In the genomic region with DNA sequence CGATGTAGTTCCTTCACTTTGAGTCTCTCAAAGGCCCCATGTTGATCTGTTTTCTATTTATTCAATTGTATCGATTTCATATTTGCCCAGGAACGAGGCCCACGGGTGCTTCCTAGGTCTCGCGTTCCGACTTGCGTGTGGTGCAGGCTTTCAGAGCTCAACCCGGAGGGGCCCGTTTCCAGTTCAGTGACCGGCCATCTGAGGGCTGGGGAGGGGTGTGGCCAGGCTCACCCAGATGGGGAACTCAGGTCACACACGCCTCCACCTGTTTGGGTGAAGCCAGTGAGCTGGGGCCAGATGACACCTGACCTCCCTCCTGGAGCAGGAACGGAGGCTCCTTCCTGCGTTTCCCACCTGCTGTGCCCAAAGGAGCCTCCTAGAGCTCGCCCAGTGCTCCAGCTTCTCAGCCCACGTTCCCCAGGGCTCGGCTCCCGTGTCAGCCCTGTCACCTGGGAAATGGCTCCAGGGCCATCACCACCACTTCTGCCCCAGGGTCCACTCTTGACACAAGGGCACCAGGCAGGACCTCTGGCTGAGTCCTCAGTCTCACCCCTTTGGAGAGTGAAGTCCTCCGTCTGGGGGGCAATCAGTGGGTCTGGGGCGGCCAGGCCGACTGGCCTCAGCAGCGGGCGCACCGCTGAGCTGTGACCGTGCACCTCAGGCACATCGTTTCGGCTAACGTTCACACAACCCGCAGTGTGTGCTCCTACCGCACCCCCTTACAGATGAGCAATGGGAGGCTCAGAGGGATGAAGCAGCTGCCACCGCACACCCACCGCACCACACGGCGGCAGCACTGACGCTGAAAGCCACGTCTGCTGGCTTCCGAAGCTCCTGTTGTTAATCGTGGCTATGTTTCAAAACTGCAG, we compare ENCODE assay signal across 18 cellular contexts. TPM values are rescaled to one million over a fixed set of nuclear protein-coding genes. Genes with fewer than 3 reads are reported as not detected.
"Had no signal": no experiment of that assay in that cellular context is flagged by ENCODE, and none has a peak within 500 bp of the region (broad histone marks: within the 10 kb centered on the region; RNA-seq: fewer than 3 reads in every experiment).

No MANE protein-coding gene starts in this region.

- H3K9me3 Mint-ChIP-seq: activated CD4-positive, alpha-beta T cell treated with anti-CD3 and anti-CD28 coated beads, Interleukin-2, amount 10 ng/mL, durations not matched to agents 7 days and 5 days; activated naive CD4-positive, alpha-beta T cell treated with anti-CD3 and anti-CD28 coated beads, Interleukin-2, amount 10 ng/mL, durations not matched to agents 7 days and 5 days; neural progenitor cell had no signal

- H3K9me3 ChIP-seq: esophagus squamous epithelium, heart right ventricle had no signal

- DNase-seq: activated CD4-positive, alpha-beta T cell treated with anti-CD3 and anti-CD28 coated beads, Interleukin-2, amount 10 ng/mL, durations not matched to agents 7 days and 5 days; activated CD8-positive, alpha-beta T cell treated with anti-CD3 and anti-CD28 coated beads, Interleukin-2, amount 10 ng/mL, durations not matched to agents 7 days and 5 days; activated naive CD4-positive, alpha-beta T cell treated with anti-CD3 and anti-CD28 coated beads, Interleukin-2, amount 10 ng/mL, durations not matched to agents 7 days and 5 days; activated T-cell treated with anti-CD3 and anti-CD28 coated beads, Interleukin-2, amount 50 U/mL, for 24 hours; brain microvascular endothelial cell; cortex of kidney; esophagus squamous epithelium; heart right ventricle; immature natural killer cell; mesendoderm; naive thymus-derived CD4-positive, alpha-beta T cell; stimulated activated naive CD4-positive, alpha-beta T cell; T-helper 1 cell; T1000 had no signal

- H3K36me3 Mint-ChIP-seq: activated naive CD4-positive, alpha-beta T cell treated with anti-CD3 and anti-CD28 coated beads, Interleukin-2, amount 10 ng/mL, durations not matched to agents 7 days and 5 days; neural progenitor cell had no signal

- FAIRE-seq: endothelial cell of umbilical vein, urothelium cell line had no signal

- H3K9ac ChIP-seq: neural progenitor cell, parathyroid adenoma had no signal

- H3K27me3 Mint-ChIP-seq: activated CD4-positive, alpha-beta T cell treated with anti-CD3 and anti-CD28 coated beads, Interleukin-2, amount 10 ng/mL, durations not matched to agents 7 days and 5 days; activated T-cell treated with anti-CD3 and anti-CD28 coated beads, Interleukin-2, amount 50 U/mL, for 24 hours; naive thymus-derived CD4-positive, alpha-beta T cell had no signal

- H3K27me3 ChIP-seq: neural progenitor cell had no signal

- H3K4me1 ChIP-seq: neural progenitor cell had no signal

- H3K36me3 ChIP-seq: brain microvascular endothelial cell, neural progenitor cell had no signal

- H3K4me1 Mint-ChIP-seq: activated CD4-positive, alpha-beta T cell treated with anti-CD3 and anti-CD28 coated beads, Interleukin-2, amount 10 ng/mL, durations not matched to agents 7 days and 5 days; activated naive CD4-positive, alpha-beta T cell treated with anti-CD3 and anti-CD28 coated beads, Interleukin-2, amount 10 ng/mL, durations not matched to agents 7 days and 5 days; immature natural killer cell; naive thymus-derived CD4-positive, alpha-beta T cell had no signal

- H3K27ac Mint-ChIP-seq: activated CD4-positive, alpha-beta T cell treated with anti-CD3 and anti-CD28 coated beads, Interleukin-2, amount 10 ng/mL, durations not matched to agents 7 days and 5 days; activated CD8-positive, alpha-beta T cell treated with anti-CD3 and anti-CD28 coated beads, Interleukin-2, amount 10 ng/mL, durations not matched to agents 7 days and 5 days; activated naive CD4-positive, alpha-beta T cell treated with anti-CD3 and anti-CD28 coated beads, Interleukin-2, amount 10 ng/mL, durations not matched to agents 7 days and 5 days; activated T-cell treated with anti-CD3 and anti-CD28 coated beads, Interleukin-2, amount 50 U/mL, for 24 hours; immature natural killer cell; naive thymus-derived CD4-positive, alpha-beta T cell; neural progenitor cell had no signal

- H3K4me3 ChIP-seq: esophagus squamous epithelium, heart right ventricle, neural progenitor cell had no signal

- H3K79me2 ChIP-seq: parathyroid adenoma had no signal

- H2AFZ ChIP-seq: neural progenitor cell, parathyroid adenoma had no signal

- H3K27ac ChIP-seq: brain microvascular endothelial cell, esophagus squamous epithelium, heart right ventricle, neural progenitor cell, parathyroid adenoma had no signal

- H3K4me2 ChIP-seq: neural progenitor cell had no signal

- H3K4me3 Mint-ChIP-seq: activated CD4-positive, alpha-beta T cell treated with anti-CD3 and anti-CD28 coated beads, Interleukin-2, amount 10 ng/mL, durations not matched to agents 7 days and 5 days; activated CD8-positive, alpha-beta T cell treated with anti-CD3 and anti-CD28 coated beads, Interleukin-2, amount 10 ng/mL, durations not matched to agents 7 days and 5 days; activated naive CD4-positive, alpha-beta T cell treated with anti-CD3 and anti-CD28 coated beads, Interleukin-2, amount 10 ng/mL, durations not matched to agents 7 days and 5 days; activated T-cell treated with anti-CD3 and anti-CD28 coated beads, Interleukin-2, amount 50 U/mL, for 24 hours; immature natural killer cell; naive thymus-derived CD4-positive, alpha-beta T cell had no signal

- ATAC-seq: activated CD8-positive, alpha-beta T cell treated with anti-CD3 and anti-CD28 coated beads, Interleukin-2, amount 10 ng/mL, durations not matched to agents 7 days and 5 days; naive thymus-derived CD4-positive, alpha-beta T cell had no signal

RNA-seq across cellular contexts. Expression of gene FOXF1, which starts 18.0 kb away (rescaled TPM):
- total RNA-seq: activated CD4-positive, alpha-beta T cell treated with anti-CD3 and anti-CD28 coated beads, Interleukin-2, amount 10 ng/mL, durations not matched to agents 7 days and 5 days; activated CD8-positive, alpha-beta T cell treated with anti-CD3 and anti-CD28 coated beads, Interleukin-2, amount 10 ng/mL, durations not matched to agents 7 days and 5 days; naive thymus-derived CD4-positive, alpha-beta T cell had no signal
- polyA plus RNA-seq: immature natural killer cell; naive thymus-derived CD4-positive, alpha-beta T cell had no signal

RNA-seq across cellular contexts. Expression of gene FOXC2, which starts 38.3 kb away (rescaled TPM):
- total RNA-seq: activated CD4-positive, alpha-beta T cell treated with anti-CD3 and anti-CD28 coated beads, Interleukin-2, amount 10 ng/mL, durations not matched to agents 7 days and 5 days; activated CD8-positive, alpha-beta T cell treated with anti-CD3 and anti-CD28 coated beads, Interleukin-2, amount 10 ng/mL, durations not matched to agents 7 days and 5 days; naive thymus-derived CD4-positive, alpha-beta T cell had no signal
- polyA plus RNA-seq: immature natural killer cell; naive thymus-derived CD4-positive, alpha-beta T cell had no signal

RNA-seq across cellular contexts. Expression of gene FOXL1, which starts 50.1 kb away (rescaled TPM):
- total RNA-seq: activated CD4-positive, alpha-beta T cell treated with anti-CD3 and anti-CD28 coated beads, Interleukin-2, amount 10 ng/mL, durations not matched to agents 7 days and 5 days; activated CD8-positive, alpha-beta T cell treated with anti-CD3 and anti-CD28 coated beads, Interleukin-2, amount 10 ng/mL, durations not matched to agents 7 days and 5 days; naive thymus-derived CD4-positive, alpha-beta T cell had no signal
- polyA plus RNA-seq: immature natural killer cell; naive thymus-derived CD4-positive, alpha-beta T cell had no signal
